ENCODE assay signal across 24 cellular contexts in the genomic region with DNA sequence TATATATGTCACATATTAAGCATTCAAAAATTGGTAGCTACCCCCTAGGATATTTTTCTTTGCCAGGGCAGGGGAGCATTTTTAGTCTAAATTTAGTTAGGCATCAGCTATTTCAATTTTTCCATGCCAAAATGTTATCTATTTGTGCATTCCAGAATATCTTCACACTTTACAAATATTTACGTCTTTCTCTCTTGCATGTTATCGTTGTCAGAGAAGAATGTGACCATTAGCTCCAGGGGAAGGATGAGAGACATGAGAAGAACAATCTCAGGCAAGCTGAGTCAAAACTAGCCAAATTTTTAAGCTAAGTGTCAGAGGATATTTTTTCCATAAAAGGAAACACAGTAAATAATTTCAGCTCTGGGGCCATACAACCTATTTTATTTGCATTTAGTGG.
DNase-seq lines count a peak whose midpoint lies in the region; ATAC-seq and TF ChIP-seq lines count a peak whose summit lies in the region.
"Had no signal": no experiment of that assay in that cellular context is flagged by ENCODE, and none has a peak within 500 bp of the region (broad histone marks: within the 10 kb centered on the region; RNA-seq: fewer than 3 reads in every experiment).

No MANE protein-coding gene starts in this region.

- H3K27ac ChIP-seq in SJSA1, result peak overlapping the region; percentile 76
- H3K27ac ChIP-seq: esophagus squamous epithelium, heart left ventricle, stomach, transverse colon had no signal

- H3K4me3 ChIP-seq in SJSA1 (no peak overlapping the region), epithelial cell of esophagus (ENCODE audit: low read length) (no peak overlapping the region)
- H3K4me3 ChIP-seq: esophagus squamous epithelium, HAP-1, heart left ventricle, stomach, transverse colon had no signal

- peaks cover 45% of the 10 kb centered on the region for H3K4me1 Mint-ChIP-seq in osteocyte (ENCODE audit: unreplicated experiment)
- H3K4me1 Mint-ChIP-seq: activated naive CD8-positive, alpha-beta T cell treated with anti-CD3 and anti-CD28 coated beads, Interleukin-2, amount 50 U/mL, for 24 hours; central memory CD8-positive, alpha-beta T cell had no signal

- H3K27me3 Mint-ChIP-seq in osteocyte (ENCODE audit: unreplicated experiment), result no peaks in the 10 kb centered on the region
- H3K27me3 Mint-ChIP-seq: activated naive CD8-positive, alpha-beta T cell treated with anti-CD3 and anti-CD28 coated beads, Interleukin-2, amount 50 U/mL, for 24 hours; central memory CD8-positive, alpha-beta T cell had no signal

- peaks cover 19% of the 10 kb centered on the region for H3K9me3 Mint-ChIP-seq in osteocyte (ENCODE audit: unreplicated experiment)

- peaks cover 48% of the 10 kb centered on the region for H3K4me1 ChIP-seq in SJSA1 (replicated peaks)
- H3K4me1 ChIP-seq: esophagus squamous epithelium, heart left ventricle, stomach, transverse colon had no signal

- no peaks in the 10 kb centered on the region for H3K36me3 ChIP-seq in SJSA1
- H3K36me3 ChIP-seq: esophagus squamous epithelium, HAP-1, heart left ventricle, stomach, transverse colon had no signal

- TF ChIP-seq CTCF in epithelial cell of esophagus (IDR thresholded peaks at IDR 0.05; ENCODE audit: insufficient read depth, low read depth, low read length, missing control alignments), result no peak
- TF ChIP-seq CTCF in osteocyte (IDR thresholded peaks at IDR 0.05), result no peak

- no peak for ATAC-seq in GM21447 (IDR thresholded peaks at IDR 0.05; ENCODE audit: unreplicated experiment)
- no peak for ATAC-seq in GM21381 (IDR thresholded peaks at IDR 0.05; ENCODE audit: unreplicated experiment)
- ATAC-seq: activated naive CD8-positive, alpha-beta T cell treated with anti-CD3 and anti-CD28 coated beads, Interleukin-2, amount 50 U/mL, for 24 hours; CD8-positive, alpha-beta T cell; heart left ventricle; HepG2; left ventricle myocardium superior had no signal

- no peaks in the 10 kb centered on the region for H3K27me3 ChIP-seq in SJSA1 (replicated peaks)
- H3K27me3 ChIP-seq: esophagus squamous epithelium, heart left ventricle, stomach, transverse colon had no signal

- peak overlapping the region; percentile 95 for H3K27ac Mint-ChIP-seq in osteocyte (ENCODE audit: unreplicated experiment)
- H3K27ac Mint-ChIP-seq: activated naive CD8-positive, alpha-beta T cell treated with anti-CD3 and anti-CD28 coated beads, Interleukin-2, amount 50 U/mL, for 24 hours; CD8-positive, alpha-beta T cell had no signal

- DNase-seq in HCEC 1CT (peak; percentile 67), SJSA1 (ENCODE audit: low read depth in 1 of 2, low spot score in 2 of 2) (peak in 1 of 2 experiments; percentile 80), epithelial cell of esophagus (ENCODE audit: low read depth) (peak; percentile 83), osteocyte (ENCODE audit: extremely low spot score, unreplicated experiment) (no peak), mesenteric fat pad (ENCODE audit: low spot score) (no peak)
- DNase-seq in activated effector memory CD4-positive, alpha-beta T cell treated with anti-CD3 and anti-CD28 coated beads, Interleukin-2, amount 50 U/mL, for 16 hours, result no peak
- DNase-seq: activated CD4-positive, alpha-beta T cell treated with anti-CD3 and anti-CD28 coated beads for 4 hours; activated naive CD8-positive, alpha-beta T cell treated with anti-CD3 and anti-CD28 coated beads, Interleukin-2, amount 50 U/mL, for 24 hours; CD8-positive, alpha-beta T cell; DMS79 treated with DMSO at 0.1 percent for 48 hours; effector CD4-positive, alpha-beta T cell; esophagus squamous epithelium; heart left ventricle; left ventricle myocardium superior; NCI-H1417 treated with DMSO at 0.1 percent for 48 hours; NCI-H526; stimulated activated CD4-positive, alpha-beta T cell treated with anti-CD3 and anti-CD28 coated beads, Interleukin-4, amount 100 ng/mL, for 4 hours; stomach; transverse colon had no signal

- H3K36me3 Mint-ChIP-seq in osteocyte (ENCODE audit: unreplicated experiment), result peaks cover 23% of the 10 kb centered on the region
- H3K36me3 Mint-ChIP-seq: CD8-positive, alpha-beta T cell had no signal

- H3K4me3 Mint-ChIP-seq in osteocyte (ENCODE audit: unreplicated experiment), result peak overlapping the region; percentile 12
- H3K4me3 Mint-ChIP-seq: activated naive CD8-positive, alpha-beta T cell treated with anti-CD3 and anti-CD28 coated beads, Interleukin-2, amount 50 U/mL, for 24 hours; CD8-positive, alpha-beta T cell; central memory CD8-positive, alpha-beta T cell had no signal

- no peaks in the 10 kb centered on the region; the same call in 1 of the 2 replicates for H3K9me3 ChIP-seq in SJSA1 (replicated peaks)
- H3K9me3 ChIP-seq: esophagus squamous epithelium, HAP-1 had no signal

Comparison
In these comparisons a context has a peak if more than half of its experiments do, and no peak if none do; other contexts are left out.
1. DNase-seq: peak in HCEC 1CT (single experiment) and epithelial cell of esophagus (single experiment); none in osteocyte (single experiment), activated effector memory CD4-positive, alpha-beta T cell treated with anti-CD3 and anti-CD28 coated beads, Interleukin-2, amount 50 U/mL, for 16 hours (single experiment) and mesenteric fat pad (single experiment).